15 cellular contexts compared by ENCODE assay signal in the genomic region with DNA sequence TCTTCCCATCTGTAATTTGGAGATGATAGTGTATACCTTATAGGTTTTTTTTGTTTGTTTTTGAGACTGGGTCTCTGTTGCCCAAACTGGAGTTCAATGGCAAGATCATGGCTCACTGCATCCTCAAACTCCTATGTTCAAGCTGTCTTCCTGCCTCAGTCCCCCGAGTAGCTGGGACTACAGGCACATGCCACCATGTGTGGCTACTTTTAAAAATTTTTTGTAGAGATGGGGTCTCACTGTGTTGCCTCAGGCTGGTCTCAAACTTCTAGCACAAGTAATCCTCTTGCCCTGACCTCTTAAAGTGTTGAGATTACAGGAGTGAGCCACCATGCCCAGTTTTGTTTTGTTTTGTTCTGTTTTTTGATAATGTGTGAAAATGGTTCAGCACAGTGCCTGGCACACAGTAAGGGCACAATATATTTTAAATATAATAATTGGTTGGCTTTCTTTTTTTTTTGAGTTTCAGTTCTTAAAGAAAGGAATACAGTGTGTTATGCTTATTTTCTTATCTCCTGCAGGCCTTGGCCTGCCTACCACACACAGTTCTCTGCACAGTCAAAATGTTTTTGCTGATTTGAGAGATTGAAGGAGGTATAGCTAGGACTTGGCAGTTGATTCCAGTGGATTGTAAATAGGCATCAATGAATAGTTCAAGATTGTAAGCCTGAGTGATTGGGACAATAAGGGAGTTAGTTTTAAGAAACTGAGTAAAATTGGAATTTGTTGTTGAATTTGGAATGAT. TPM values are rescaled to one million over a fixed set of nuclear protein-coding genes. Genes with fewer than 3 reads are reported as not detected.
DNase-seq lines count a peak whose midpoint lies in the region; ATAC-seq and TF ChIP-seq lines count a peak whose summit lies in the region.
"Had no signal": no experiment of that assay in that cellular context is flagged by ENCODE, and none has a peak within 500 bp of the region (broad histone marks: within the 10 kb centered on the region; RNA-seq: fewer than 3 reads in every experiment).

No MANE protein-coding gene starts in this region.

- peaks cover 78% of the 10 kb centered on the region for H4K20me1 ChIP-seq in osteoblast (ENCODE audit: insufficient read depth, low read length)

- intact Hi-C loops in Calu3 (cut with micrococcal nuclease; ENCODE audit: unreplicated experiment): loop anchor here (10.0 kb wide), 1 partner anchor 659 kb away; no protein-coding TSS in a partner anchor

- no peak overlapping the region for H2AFZ ChIP-seq in osteoblast (ENCODE audit: low read length)

- DNase-seq in Calu3 (no peak), naive B cell (no peak), D341Med (ENCODE audit: low spot score) (no peak), osteoblast (ENCODE audit: insufficient read length, low spot score, missing footprints) (no peak)
- DNase-seq in activated naive CD4-positive, alpha-beta T cell treated with anti-CD3 and anti-CD28 coated beads, Interleukin-2, amount 50 U/mL, for 72 hours (ENCODE audit: low spot score in 2 of 2): no peak
- DNase-seq: activated effector memory CD4-positive, alpha-beta T cell treated with anti-CD3 and anti-CD28 coated beads, Interleukin-2, amount 50 U/mL, for 16 hours; DMS79 treated with DMSO at 0.1 percent for 48 hours; dorsolateral prefrontal cortex; head of caudate nucleus; mesendoderm; NCI-H1930; T1000 had no signal

- H3K27me3 ChIP-seq in osteoblast (ENCODE audit: insufficient read depth, low read length): no peaks in the 10 kb centered on the region
- H3K27me3 ChIP-seq: dorsolateral prefrontal cortex had no signal

- H3K36me3 Mint-ChIP-seq in Calu3 (ENCODE audit: insufficient read depth, unreplicated experiment) (peaks cover 47% of the 10 kb centered on the region), naive B cell (peaks cover 7 to 8% of the 10 kb centered on the region in 2 donors)
- peaks cover 29 to 54% of the 10 kb centered on the region in 2 donors for H3K36me3 Mint-ChIP-seq in activated naive CD4-positive, alpha-beta T cell treated with anti-CD3 and anti-CD28 coated beads, Interleukin-2, amount 50 U/mL, for 72 hours

- H3K4me1 ChIP-seq in osteoblast (ENCODE audit: insufficient read depth, low read length): peaks cover 78% of the 10 kb centered on the region

- no peak for TF ChIP-seq CTCF in Calu3 (IDR thresholded peaks at IDR 0.05; ENCODE audit: unreplicated experiment)
- no peak for TF ChIP-seq CTCF in osteoblast (IDR thresholded peaks at IDR 0.05; ENCODE audit: extremely low read depth, low read depth, low read length)

- peaks cover 96% of the 10 kb centered on the region for H3K79me2 ChIP-seq in osteoblast (ENCODE audit: insufficient read depth, low read length)

- H3K4me2 ChIP-seq in osteoblast (ENCODE audit: insufficient read depth, low read length): no peak overlapping the region

- no peaks in the 10 kb centered on the region for H3K27me3 Mint-ChIP-seq in Calu3 (ENCODE audit: unreplicated experiment)
- no peaks in the 10 kb centered on the region for H3K27me3 Mint-ChIP-seq in naive B cell

- no TSS peak for BruUV-seq in Calu3 (replicated peaks; lab: Mats Ljungman, UMichigan)

- peaks cover 9% of the 10 kb centered on the region for H3K36me3 ChIP-seq in osteoblast (ENCODE audit: insufficient read depth, low read length)

- no peaks in the 10 kb centered on the region for H3K9me3 ChIP-seq in osteoblast (ENCODE audit: low read depth, low read length)

- no peak overlapping the region for H3K4me3 ChIP-seq in osteoblast (ENCODE audit: insufficient read depth, low read length)
- H3K4me3 ChIP-seq: dorsolateral prefrontal cortex had no signal

- no peak overlapping the region for H3K27ac ChIP-seq in osteoblast (ENCODE audit: low read depth, low read length)
- H3K27ac ChIP-seq: dorsolateral prefrontal cortex had no signal

- ATAC-seq in HG02610 (IDR thresholded peaks at IDR 0.05; ENCODE audit: unreplicated experiment) (peak; percentile 26), naive B cell (ENCODE audit: low read depth in 2 of 2) (no peak), HG03520 (IDR thresholded peaks at IDR 0.05; ENCODE audit: unreplicated experiment) (no peak), GM19328 (IDR thresholded peaks at IDR 0.05; ENCODE audit: unreplicated experiment) (no peak)
- ATAC-seq in activated naive CD4-positive, alpha-beta T cell treated with anti-CD3 and anti-CD28 coated beads, Interleukin-2, amount 50 U/mL, for 72 hours: no peak

- H3K4me1 Mint-ChIP-seq in Calu3 (ENCODE audit: low read depth, unreplicated experiment) (peaks cover 77% of the 10 kb centered on the region), naive B cell (peaks cover 75 to 89% (median 83%) of the 10 kb centered on the region in 3 donors)

- no peaks in the 10 kb centered on the region for H3K9me3 Mint-ChIP-seq in Calu3 (ENCODE audit: low read depth, unreplicated experiment)
- H3K9me3 Mint-ChIP-seq in activated naive CD4-positive, alpha-beta T cell treated with anti-CD3 and anti-CD28 coated beads, Interleukin-2, amount 50 U/mL, for 72 hours: no peaks in the 10 kb centered on the region
- H3K9me3 Mint-ChIP-seq in naive B cell: no peaks in the 10 kb centered on the region

- CTCF ChIA-PET in Calu3 (lab: Charles Lee): no interaction called here

- peak overlapping the region; percentile 90 for H3K4me3 Mint-ChIP-seq in Calu3 (ENCODE audit: low read depth, unreplicated experiment)
- H3K4me3 Mint-ChIP-seq in naive B cell: peak overlapping the region; percentile 63 to 96 (median 76)

- peak overlapping the region; percentile 57 for H3K27ac Mint-ChIP-seq in Calu3 (ENCODE audit: unreplicated experiment)
- H3K27ac Mint-ChIP-seq in activated naive CD4-positive, alpha-beta T cell treated with anti-CD3 and anti-CD28 coated beads, Interleukin-2, amount 50 U/mL, for 72 hours: peak overlapping the region; percentile 83 to 95
- peak overlapping the region in 5 of 6 donors; percentile 54 to 94 (median 81) for H3K27ac Mint-ChIP-seq in naive B cell

RNA-seq across cellular contexts. Expression of a gene that starts 6.1 kb away (rescaled TPM):
- total RNA-seq in Calu3 (2022) (277 and 296 TPM in 2 replicates), osteoblast (251 and 315 TPM in 2 replicates)
- total RNA-seq in activated naive CD4-positive, alpha-beta T cell treated with anti-CD3 and anti-CD28 coated beads, Interleukin-2, amount 50 U/mL, for 72 hours: 100 to 1,000 TPM; 520 to 570 TPM
- 100 to 1,000 TPM; 434 to 548 (median 492) TPM for polyA plus RNA-seq in naive B cell (ENCODE audit: low read depth in 6 of 6)
